Comparison of ENCODE assay signal across 8 cellular contexts in the genomic region with DNA sequence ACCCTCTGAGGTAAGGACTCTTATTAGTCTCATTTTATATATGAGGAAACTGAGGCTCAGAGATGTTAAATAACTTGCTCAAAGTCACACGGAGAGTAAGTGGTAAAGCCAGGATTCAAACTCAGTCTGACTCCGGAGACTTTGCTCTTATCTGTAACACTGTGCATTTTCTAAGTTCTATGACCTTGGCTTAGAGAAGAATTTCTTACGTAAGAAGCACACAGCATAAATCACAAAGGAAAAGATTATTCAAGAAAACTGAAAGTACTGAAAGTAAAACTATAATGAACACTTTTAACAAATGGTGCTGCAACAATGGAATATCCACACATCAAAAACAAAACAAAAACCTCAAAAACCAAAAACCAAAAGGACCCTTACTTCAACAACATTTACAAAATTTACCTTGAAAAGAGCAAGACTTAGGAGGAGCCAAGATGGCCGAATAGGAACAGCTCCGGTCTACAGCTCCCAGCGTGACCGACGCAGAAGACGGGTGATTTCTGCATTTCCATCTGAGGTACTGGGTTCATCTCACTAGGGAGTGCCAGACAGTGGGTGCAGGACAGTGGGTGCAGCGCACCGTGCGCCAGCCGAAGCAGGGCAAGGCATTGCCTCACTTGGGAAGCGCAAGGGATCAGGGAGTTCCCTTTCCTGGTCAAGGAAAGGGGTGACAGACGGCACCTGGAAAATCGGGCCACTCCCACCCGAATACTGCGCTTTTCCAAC. TPM values are rescaled to one million over a fixed set of nuclear protein-coding genes. Genes with fewer than 3 reads are reported as not detected.
DNase-seq lines count a peak whose midpoint lies in the region; ATAC-seq and TF ChIP-seq lines count a peak whose summit lies in the region.
"Not testable (repeated sequence)": the region's sequence is repeated elsewhere in the genome, so short reads cannot be mapped to it uniquely, and the experiment has no call there.

No MANE protein-coding gene starts in this region.

- peak overlapping the region; percentile 40 for H3K4me2 ChIP-seq in hepatocyte

- ATAC-seq in activated CD4-positive, CD25-positive, alpha-beta regulatory T cell treated with anti-CD3 and anti-CD28 coated beads, Interleukin-2, amount 50 U/mL, for 24 hours = peak; percentile 56 to 72
- ATAC-seq in activated naive CD4-positive, alpha-beta T cell treated with anti-CD3 and anti-CD28 coated beads, Interleukin-2, amount 50 U/mL, for 72 hours = peak; percentile 24 to 75
- ATAC-seq in body of pancreas = peak; percentile 64
- not testable (repeated sequence) for ATAC-seq in naive thymus-derived CD4-positive, alpha-beta T cell

- H3K4me1 ChIP-seq in CD8-positive, alpha-beta memory T cell (ENCODE audit: insufficient read depth, low read length) = peaks cover 16% of the 10 kb centered on the region
- peaks cover 16% of the 10 kb centered on the region for H3K4me1 ChIP-seq in body of pancreas
- not testable (repeated sequence) for H3K4me1 ChIP-seq in hepatocyte (ENCODE audit: insufficient read depth)
- peaks cover 0 to 14% of the 10 kb centered on the region in 2 donors for H3K4me1 ChIP-seq in naive thymus-derived CD4-positive, alpha-beta T cell (ENCODE audit: control insufficient read depth in 2 of 2, insufficient read depth in 2 of 2, low read length in 2 of 2)

- not testable (repeated sequence) for H3K4me3 ChIP-seq in CD8-positive, alpha-beta memory T cell (ENCODE audit: low read length); body of pancreas; hepatocyte; naive thymus-derived CD4-positive, alpha-beta T cell (ENCODE audit: low read length)

- not testable (repeated sequence) for TF ChIP-seq POLR2A in body of pancreas (IDR thresholded peaks at IDR 0.05)

- TF ChIP-seq CTCF in body of pancreas (IDR thresholded peaks at IDR 0.05); hepatocyte (IDR thresholded peaks at IDR 0.05; ENCODE audit: poor library complexity): not testable (repeated sequence)

- not testable (repeated sequence) for H4K20me1 ChIP-seq in hepatocyte (ENCODE audit: insufficient read depth, poor library complexity, severe bottlenecking)

- peaks cover 43 to 77% (median 75%) of the 10 kb centered on the region in 3 donors for H3K4me1 Mint-ChIP-seq in CD8-positive, alpha-beta memory T cell
- peaks cover 76% of the 10 kb centered on the region for H3K4me1 Mint-ChIP-seq in activated T-cell treated with anti-CD3 and anti-CD28 coated beads, Interleukin-2, amount 50 U/mL, for 24 hours (ENCODE audit: low read depth)
- peaks cover 49 to 85% (median 71%) of the 10 kb centered on the region in 7 donors for H3K4me1 Mint-ChIP-seq in naive thymus-derived CD4-positive, alpha-beta T cell
- H3K4me1 Mint-ChIP-seq in stimulated activated naive CD8-positive, alpha-beta T cell treated with anti-CD3 and anti-CD28 coated beads, Interleukin-15, Interleukin-2, amounts not matched to agents 100 ng/mL and 50 ng/mL, for 24 hours (ENCODE audit: low read depth) = peaks cover 72% of the 10 kb centered on the region

- not testable (repeated sequence) for H2AFZ ChIP-seq in hepatocyte

- not testable (repeated sequence) for H3K27me3 Mint-ChIP-seq in CD8-positive, alpha-beta memory T cell; activated T-cell treated with anti-CD3 and anti-CD28 coated beads, Interleukin-2, amount 50 U/mL, for 24 hours; naive thymus-derived CD4-positive, alpha-beta T cell; stimulated activated naive CD8-positive, alpha-beta T cell treated with anti-CD3 and anti-CD28 coated beads, Interleukin-15, Interleukin-2, amounts not matched to agents 100 ng/mL and 50 ng/mL, for 24 hours

- H3K9me3 Mint-ChIP-seq in CD8-positive, alpha-beta memory T cell; activated T-cell treated with anti-CD3 and anti-CD28 coated beads, Interleukin-2, amount 50 U/mL, for 24 hours; activated naive CD4-positive, alpha-beta T cell treated with anti-CD3 and anti-CD28 coated beads, Interleukin-2, amount 50 U/mL, for 72 hours; naive thymus-derived CD4-positive, alpha-beta T cell; stimulated activated naive CD8-positive, alpha-beta T cell treated with anti-CD3 and anti-CD28 coated beads, Interleukin-15, Interleukin-2, amounts not matched to agents 100 ng/mL and 50 ng/mL, for 24 hours: not testable (repeated sequence)

- H3K79me2 ChIP-seq in hepatocyte = peaks cover 47% of the 10 kb centered on the region

- H3K27me3 ChIP-seq in CD8-positive, alpha-beta memory T cell (ENCODE audit: insufficient read depth, low read length, poor library complexity, severe bottlenecking); body of pancreas; hepatocyte; naive thymus-derived CD4-positive, alpha-beta T cell (ENCODE audit: control insufficient read depth in 2 of 2, insufficient read depth in 2 of 2, low read length in 2 of 2): not testable (repeated sequence)

- 84 to 85% methylated on average over 18 of the region's 18 CpGs for WGBS in body of pancreas, 2 donors
- WGBS in hepatocyte (ENCODE audit: low lambda C conversion rate, missing lambda C conversion rate) = 90% methylated on average over 17 of the region's 18 CpGs

- peaks cover 3 to 52% (median 20%) of the 10 kb centered on the region in 3 donors for H3K36me3 Mint-ChIP-seq in CD8-positive, alpha-beta memory T cell
- H3K36me3 Mint-ChIP-seq in activated T-cell treated with anti-CD3 and anti-CD28 coated beads, Interleukin-2, amount 50 U/mL, for 24 hours (ENCODE audit: low read depth) = peaks cover 76% of the 10 kb centered on the region
- H3K36me3 Mint-ChIP-seq in activated naive CD4-positive, alpha-beta T cell treated with anti-CD3 and anti-CD28 coated beads, Interleukin-2, amount 50 U/mL, for 72 hours = peaks cover 1 to 50% of the 10 kb centered on the region in 2 donors
- H3K36me3 Mint-ChIP-seq in naive thymus-derived CD4-positive, alpha-beta T cell = peaks cover 5 to 66% (median 31%) of the 10 kb centered on the region in 5 donors
- H3K36me3 Mint-ChIP-seq in stimulated activated naive CD8-positive, alpha-beta T cell treated with anti-CD3 and anti-CD28 coated beads, Interleukin-15, Interleukin-2, amounts not matched to agents 100 ng/mL and 50 ng/mL, for 24 hours (ENCODE audit: low read depth) = peaks cover 49% of the 10 kb centered on the region

- H3K27ac ChIP-seq in CD8-positive, alpha-beta memory T cell (ENCODE audit: low read depth, low read length); naive thymus-derived CD4-positive, alpha-beta T cell (ENCODE audit: low read depth, low read length): not testable (repeated sequence)
- H3K27ac ChIP-seq in body of pancreas (peak overlapping the region in 2 of 4 donors; percentile 28 to 47), hepatocyte (peak overlapping the region; percentile 1)

- CTCF ChIA-PET in CD8-positive, alpha-beta memory T cell (lab: Charles Lee) = interaction anchor here (1.3 kb wide), 1 partner anchor 36 kb away, joined by 4 read pairs; the partner anchor contains the start of gene SMIM3
- CTCF ChIA-PET in naive thymus-derived CD4-positive, alpha-beta T cell (lab: Charles Lee) = not testable (repeated sequence)

- DNase-seq in CD8-positive, alpha-beta memory T cell; activated T-cell treated with anti-CD3 and anti-CD28 coated beads, Interleukin-2, amount 50 U/mL, for 24 hours; activated naive CD4-positive, alpha-beta T cell treated with anti-CD3 and anti-CD28 coated beads, Interleukin-2, amount 50 U/mL, for 72 hours (ENCODE audit: low spot score in 2 of 2); body of pancreas; hepatocyte (ENCODE audit: low spot score): not testable (repeated sequence)
- DNase-seq in naive thymus-derived CD4-positive, alpha-beta T cell = peak in 4 of 9 donors; percentile 6 to 30 (median 21)

- H3K36me3 ChIP-seq in CD8-positive, alpha-beta memory T cell (ENCODE audit: insufficient read depth, low read length); body of pancreas (replicated peaks in 1 of 2; ENCODE audit: insufficient read depth in 1 of 2, low read depth in 2 of 2); hepatocyte (replicated peaks; ENCODE audit: insufficient read depth, low read depth); naive thymus-derived CD4-positive, alpha-beta T cell (ENCODE audit: control insufficient read depth in 2 of 3, insufficient read depth in 3 of 3, low read length in 3 of 3): not testable (repeated sequence)

- intact Hi-C loops in body of pancreas (cut with DNase I) = not testable (repeated sequence)
- intact Hi-C loops in naive thymus-derived CD4-positive, alpha-beta T cell (cut with micrococcal nuclease) = loop anchor here in 1 of 2 donors (2.0 kb wide), 1 partner anchor 16 kb away; the partner anchor contains the start of gene DCTN4

- POLR2A ChIA-PET in CD8-positive, alpha-beta memory T cell (lab: Charles Lee); naive thymus-derived CD4-positive, alpha-beta T cell (lab: Charles Lee): not testable (repeated sequence)

- H3K4me3 Mint-ChIP-seq in CD8-positive, alpha-beta memory T cell = peak overlapping the region in 3 of 7 donors; percentile 6 to 46 (median 9)
- peak overlapping the region; percentile 46 for H3K4me3 Mint-ChIP-seq in activated T-cell treated with anti-CD3 and anti-CD28 coated beads, Interleukin-2, amount 50 U/mL, for 24 hours
- peak overlapping the region; percentile 25 to 79 (median 66) for H3K4me3 Mint-ChIP-seq in naive thymus-derived CD4-positive, alpha-beta T cell
- peak overlapping the region; percentile 60 for H3K4me3 Mint-ChIP-seq in stimulated activated naive CD8-positive, alpha-beta T cell treated with anti-CD3 and anti-CD28 coated beads, Interleukin-15, Interleukin-2, amounts not matched to agents 100 ng/mL and 50 ng/mL, for 24 hours

- H3K9me3 ChIP-seq in CD8-positive, alpha-beta memory T cell (ENCODE audit: low read length); body of pancreas; hepatocyte (ENCODE audit: low read depth); naive thymus-derived CD4-positive, alpha-beta T cell (ENCODE audit: control insufficient read depth in 2 of 3, low read length in 3 of 3): not testable (repeated sequence)

- peak overlapping the region in 6 of 8 donors; percentile 15 to 83 (median 35) for H3K27ac Mint-ChIP-seq in CD8-positive, alpha-beta memory T cell
- H3K27ac Mint-ChIP-seq in activated T-cell treated with anti-CD3 and anti-CD28 coated beads, Interleukin-2, amount 50 U/mL, for 24 hours = peak overlapping the region; percentile 83
- H3K27ac Mint-ChIP-seq in activated naive CD4-positive, alpha-beta T cell treated with anti-CD3 and anti-CD28 coated beads, Interleukin-2, amount 50 U/mL, for 72 hours = peak overlapping the region; percentile 38 to 61
- H3K27ac Mint-ChIP-seq in naive thymus-derived CD4-positive, alpha-beta T cell = peak overlapping the region; percentile 23 to 93 (median 88)
- H3K27ac Mint-ChIP-seq in stimulated activated naive CD8-positive, alpha-beta T cell treated with anti-CD3 and anti-CD28 coated beads, Interleukin-15, Interleukin-2, amounts not matched to agents 100 ng/mL and 50 ng/mL, for 24 hours = peak overlapping the region; percentile 74

- H3K9me2 ChIP-seq in hepatocyte (replicated peaks; ENCODE audit: insufficient read depth) = not testable (repeated sequence)

RNA-seq across cellular contexts. Expression of gene DCTN4, which starts 16.2 kb away (rescaled TPM):
- 10 to 100 TPM; 37.0 to 39.6 TPM for total RNA-seq in CD8-positive, alpha-beta memory T cell
- 10.4 TPM for polyA plus RNA-seq in CD8-positive, alpha-beta memory T cell
- total RNA-seq in activated naive CD4-positive, alpha-beta T cell treated with anti-CD3 and anti-CD28 coated beads, Interleukin-2, amount 50 U/mL, for 72 hours = 10 to 100 TPM; 44.0 to 56.4 TPM
- total RNA-seq in body of pancreas (10 to 100 TPM; 30.6 to 49.4 TPM), hepatocyte (50.0 and 63.9 TPM in 2 replicates)
- polyA plus RNA-seq in hepatocyte = 18.3 and 22.9 TPM in 2 replicates
- total RNA-seq in naive thymus-derived CD4-positive, alpha-beta T cell = 10 to 100 TPM; 42.4 to 88.2 (median 46.9) TPM
- 10 to 100 TPM in 1 of 2 donors, 1 to 10 TPM in 1; 9.5 to 10.5 TPM for polyA plus RNA-seq in naive thymus-derived CD4-positive, alpha-beta T cell

RNA-seq across cellular contexts. Expression of gene SMIM3, which starts 36.0 kb away (rescaled TPM):
- 10 to 100 TPM; 11.8 to 12.7 TPM for total RNA-seq in CD8-positive, alpha-beta memory T cell
- polyA plus RNA-seq in CD8-positive, alpha-beta memory T cell = 20.8 TPM
- total RNA-seq in activated naive CD4-positive, alpha-beta T cell treated with anti-CD3 and anti-CD28 coated beads, Interleukin-2, amount 50 U/mL, for 72 hours = 10 to 100 TPM; 27.1 to 33.0 TPM
- 10 to 100 TPM; 40.2 to 51.6 TPM for total RNA-seq in body of pancreas
- total RNA-seq in hepatocyte = 47.7 and 52.2 TPM in 2 replicates
- 44.2 and 45.5 TPM in 2 replicates for polyA plus RNA-seq in hepatocyte
- 10 to 100 TPM in 1 of 5 experiments, 1 to 10 TPM in 4; 5.2 to 17.9 (median 7.9) TPM for total RNA-seq in naive thymus-derived CD4-positive, alpha-beta T cell
- 10 to 100 TPM; 11.3 to 16.6 TPM for polyA plus RNA-seq in naive thymus-derived CD4-positive, alpha-beta T cell

RNA-seq across cellular contexts. Expression of gene RBM22, which starts 41.7 kb away (rescaled TPM):
- 10 to 100 TPM; 72.7 to 73.6 TPM for total RNA-seq in CD8-positive, alpha-beta memory T cell
- 68.2 TPM for polyA plus RNA-seq in CD8-positive, alpha-beta memory T cell
- total RNA-seq in activated naive CD4-positive, alpha-beta T cell treated with anti-CD3 and anti-CD28 coated beads, Interleukin-2, amount 50 U/mL, for 72 hours = 100 to 1,000 TPM in 1 of 2 donors, 10 to 100 TPM in 1; 62.0 to 104 TPM
- 10 to 100 TPM; 22.8 to 28.7 TPM for total RNA-seq in body of pancreas
- total RNA-seq in hepatocyte = 39.3 and 42.6 TPM in 2 replicates
- polyA plus RNA-seq in hepatocyte = 32.9 and 38.6 TPM in 2 replicates
- total RNA-seq in naive thymus-derived CD4-positive, alpha-beta T cell = 100 to 1,000 TPM in 1 of 5 experiments, 10 to 100 TPM in 4; 74.2 to 103 (median 93.1) TPM
- polyA plus RNA-seq in naive thymus-derived CD4-positive, alpha-beta T cell = 10 to 100 TPM; 60.5 to 63.0 TPM

Comparison
In these comparisons a context has a peak if more than half of its experiments do, and no peak if none do; other contexts are left out.
1. H3K27ac Mint-ChIP-seq: peak in every context shown above with its lines; median percentile 88 in naive thymus-derived CD4-positive, alpha-beta T cell; 83 in activated T-cell treated with anti-CD3 and anti-CD28 coated beads, Interleukin-2, amount 50 U/mL, for 24 hours; 74 in stimulated activated naive CD8-positive, alpha-beta T cell treated with anti-CD3 and anti-CD28 coated beads, Interleukin-15, Interleukin-2, amounts not matched to agents 100 ng/mL and 50 ng/mL, for 24 hours; 50 in activated naive CD4-positive, alpha-beta T cell treated with anti-CD3 and anti-CD28 coated beads, Interleukin-2, amount 50 U/mL, for 72 hours; 35 in CD8-positive, alpha-beta memory T cell.